11 cellular contexts compared by ENCODE assay signal in the genomic region with DNA sequence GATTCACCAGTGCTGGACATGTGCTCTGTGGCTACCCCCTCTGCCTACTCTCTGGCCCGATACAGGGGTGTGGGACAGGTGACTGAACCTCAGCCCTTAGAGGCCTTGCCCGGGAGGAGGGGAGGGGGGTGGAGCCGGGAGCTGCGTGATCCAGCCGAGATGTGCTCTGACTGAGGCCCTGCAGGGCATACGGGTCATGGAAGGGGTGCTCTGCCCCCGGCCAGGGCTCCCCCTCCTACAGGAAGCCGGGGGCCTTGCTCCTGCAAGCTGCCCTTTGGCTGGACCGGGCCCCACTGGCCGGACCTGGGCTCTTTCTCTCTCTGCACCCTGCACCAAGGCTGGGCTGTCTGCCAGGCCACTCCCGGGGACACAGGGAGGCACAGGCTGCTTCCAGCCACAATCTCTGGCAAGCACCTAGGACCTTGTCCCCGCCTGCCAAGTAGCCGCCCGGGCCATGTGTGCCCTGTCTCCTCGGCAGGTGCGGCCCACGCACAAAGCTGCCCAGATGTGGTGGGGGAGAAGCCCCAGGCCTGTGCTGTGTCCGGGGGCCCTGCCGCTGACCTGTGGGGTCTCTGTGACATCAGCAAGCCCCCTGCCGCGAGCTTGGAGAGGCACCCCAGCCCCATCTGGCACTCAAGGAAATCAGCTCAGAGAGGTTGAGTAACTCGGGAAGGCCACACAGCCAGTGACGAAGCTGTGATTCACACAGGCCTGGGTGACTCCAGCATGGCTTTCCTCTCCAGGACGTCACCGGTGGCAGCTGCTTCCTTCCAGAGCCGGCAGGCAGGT. TPM values are rescaled to one million over a fixed set of nuclear protein-coding genes. Genes with fewer than 3 reads are reported as not detected.
A peak's percentile ranks its signal among the peaks of the same experiment; 100 is the strongest.
DNase-seq lines count a peak whose midpoint lies in the region; ATAC-seq, FAIRE-seq and TF ChIP-seq lines count a peak whose summit lies in the region.
"Had no signal": no experiment of that assay in that cellular context is flagged by ENCODE, and none has a peak within 500 bp of the region (broad histone marks: within the 10 kb centered on the region; RNA-seq: fewer than 3 reads in every experiment).

No MANE protein-coding gene starts in this region.

- no peak overlapping the region for H3K9ac ChIP-seq in keratinocyte (ENCODE audit: control insufficient read depth, extremely low read depth, insufficient read depth, low read length)

- peaks cover 14% of the 10 kb centered on the region for H3K4me1 Mint-ChIP-seq in stimulated activated naive CD8-positive, alpha-beta T cell treated with anti-CD3 and anti-CD28 coated beads, Interleukin-15, amount 100 ng/mL, for 72 hours
- no peaks in the 10 kb centered on the region for H3K4me1 Mint-ChIP-seq in WTC11
- no peaks in the 10 kb centered on the region for H3K4me1 Mint-ChIP-seq in endothelial cell (ENCODE audit: unreplicated experiment)
- H3K4me1 Mint-ChIP-seq in activated T-cell treated with anti-CD3 and anti-CD28 coated beads, Interleukin-2, amount 50 U/mL, for 4 hours (ENCODE audit: low read depth): no peaks in the 10 kb centered on the region

- dilution Hi-C loops in keratinocyte (cut with MboI; ENCODE audit: extremely low pct_ligation_motif_present, low sequenced_read_pairs): no loop called here

- POLR2A ChIA-PET in WTC11 (lab: Charles Lee): no interaction called here

- FAIRE-seq in keratinocyte (lab: Jason Lieb, UNC): peak; percentile 78

- no peak overlapping the region for H3K27ac ChIP-seq in keratinocyte (ENCODE audit: control insufficient read depth, insufficient read depth, low read length)

- no peaks in the 10 kb centered on the region for H3K36me3 Mint-ChIP-seq in WTC11
- no peaks in the 10 kb centered on the region for H3K36me3 Mint-ChIP-seq in endothelial cell (ENCODE audit: low read depth, unreplicated experiment)
- H3K36me3 Mint-ChIP-seq in activated T-cell treated with anti-CD3 and anti-CD28 coated beads, Interleukin-2, amount 50 U/mL, for 4 hours (ENCODE audit: insufficient read depth): no peaks in the 10 kb centered on the region

- no peak for DNase-seq in stimulated activated naive CD8-positive, alpha-beta T cell treated with anti-CD3 and anti-CD28 coated beads, Interleukin-15, Interleukin-2, amounts not matched to agents 100 U/mL and 50 U/mL, for 24 hours
- no peak for DNase-seq in stimulated activated naive CD8-positive, alpha-beta T cell treated with anti-CD3 and anti-CD28 coated beads, Interleukin-15, amount 100 ng/mL, for 72 hours
- peak; percentile 18 for DNase-seq in WTC11 (ENCODE audit: low spot score)
- no peak for DNase-seq in keratinocyte (ENCODE audit: low read depth, low spot score)
- DNase-seq in NCI-H2171 treated with DMSO at 0.1 percent for 48 hours (lab: John Stamatoyannopoulos, UW): no peak
- DNase-seq in endothelial cell (ENCODE audit: low spot score): no peak
- DNase-seq in activated T-cell treated with anti-CD3 and anti-CD28 coated beads, Interleukin-2, amount 50 U/mL, for 4 hours: no peak
- DNase-seq: activated CD4-positive, alpha-beta T cell treated with anti-CD3 and anti-CD28 coated beads for 1 hour; DND-41; NCI-H524 had no signal

- no peak for TF ChIP-seq CTCF in WTC11 (IDR thresholded peaks at IDR 0.05)
- no peak for TF ChIP-seq CTCF in keratinocyte (optimal IDR thresholded peaks at IDR 0.05 in 1 of 3, IDR thresholded peaks at IDR 0.05 in 1 of 3, conservative IDR thresholded peaks at IDR 0.05 in 1 of 3; ENCODE audit: extremely low read depth in 1 of 3, insufficient read depth in 2 of 3, low read length in 3 of 3)
- TF ChIP-seq CTCF in endothelial cell (IDR thresholded peaks at IDR 0.05; ENCODE audit: unreplicated experiment): no peak

- peak overlapping the region; percentile 22 for H3K4me2 ChIP-seq in keratinocyte (ENCODE audit: control insufficient read depth, extremely low read depth, insufficient read depth, low read depth, low read length)

- H3K27me3 Mint-ChIP-seq in stimulated activated naive CD8-positive, alpha-beta T cell treated with anti-CD3 and anti-CD28 coated beads, Interleukin-15, amount 100 ng/mL, for 72 hours: no peaks in the 10 kb centered on the region
- no peaks in the 10 kb centered on the region for H3K27me3 Mint-ChIP-seq in WTC11 (ENCODE audit: low read depth)
- peaks cover 7% of the 10 kb centered on the region for H3K27me3 Mint-ChIP-seq in endothelial cell (ENCODE audit: unreplicated experiment)
- no peaks in the 10 kb centered on the region for H3K27me3 Mint-ChIP-seq in activated T-cell treated with anti-CD3 and anti-CD28 coated beads, Interleukin-2, amount 50 U/mL, for 4 hours (ENCODE audit: low read depth)

- H3K4me3 ChIP-seq in keratinocyte (ENCODE audit: control insufficient read depth in 2 of 3, extremely low read depth in 1 of 3, insufficient read depth in 2 of 3, low read depth in 1 of 3, low read length in 3 of 3): no peak overlapping the region

- H4K20me1 ChIP-seq in keratinocyte (ENCODE audit: control insufficient read depth, extremely low read depth, insufficient read depth, low read length): no peaks in the 10 kb centered on the region

- H3K79me2 ChIP-seq in keratinocyte (ENCODE audit: control insufficient read depth, insufficient read depth, low read length): no peaks in the 10 kb centered on the region

- H3K9me3 Mint-ChIP-seq in stimulated activated naive CD8-positive, alpha-beta T cell treated with anti-CD3 and anti-CD28 coated beads, Interleukin-15, amount 100 ng/mL, for 72 hours: no peaks in the 10 kb centered on the region
- H3K9me3 Mint-ChIP-seq in WTC11: peaks cover 5% of the 10 kb centered on the region
- no peaks in the 10 kb centered on the region for H3K9me3 Mint-ChIP-seq in endothelial cell (ENCODE audit: unreplicated experiment)
- H3K9me3 Mint-ChIP-seq in activated T-cell treated with anti-CD3 and anti-CD28 coated beads, Interleukin-2, amount 50 U/mL, for 4 hours: no peaks in the 10 kb centered on the region

- no peaks in the 10 kb centered on the region for H3K9me3 ChIP-seq in keratinocyte (ENCODE audit: control insufficient read depth, low read depth, low read length)

- peaks cover 12% of the 10 kb centered on the region for H3K4me1 ChIP-seq in keratinocyte (ENCODE audit: control insufficient read depth, extremely low read depth, insufficient read depth, low read length)

- no peak overlapping the region for H2AFZ ChIP-seq in keratinocyte (ENCODE audit: control insufficient read depth, low read length)

- H3K27ac Mint-ChIP-seq in stimulated activated naive CD8-positive, alpha-beta T cell treated with anti-CD3 and anti-CD28 coated beads, Interleukin-15, amount 100 ng/mL, for 72 hours: no peak overlapping the region
- no peak overlapping the region for H3K27ac Mint-ChIP-seq in WTC11
- H3K27ac Mint-ChIP-seq in endothelial cell (ENCODE audit: unreplicated experiment): no peak overlapping the region

- H3K36me3 ChIP-seq in keratinocyte (ENCODE audit: control insufficient read depth in 2 of 2, extremely low read depth in 1 of 2, insufficient read depth in 2 of 2, low read length in 2 of 2): no peaks in the 10 kb centered on the region

- CTCF ChIA-PET in WTC11 (lab: Charles Lee): interaction anchor here (1.1 to 1.5 kb wide), 4 partner anchors 8 to 19 kb away, joined by 3 to 8 read pairs (median 4); no protein-coding TSS in a partner anchor

- no peaks in the 10 kb centered on the region for H3K27me3 ChIP-seq in keratinocyte (ENCODE audit: control insufficient read depth, extremely low read depth, insufficient read depth, low read length)

- no peaks in the 10 kb centered on the region for H3K9me1 ChIP-seq in keratinocyte (ENCODE audit: control insufficient read depth, extremely low read depth, insufficient read depth, low read length)

- no peak overlapping the region for H3K4me3 Mint-ChIP-seq in stimulated activated naive CD8-positive, alpha-beta T cell treated with anti-CD3 and anti-CD28 coated beads, Interleukin-15, amount 100 ng/mL, for 72 hours
- H3K4me3 Mint-ChIP-seq in WTC11 (no peak overlapping the region), endothelial cell (ENCODE audit: unreplicated experiment) (no peak overlapping the region)
- H3K4me3 Mint-ChIP-seq in activated T-cell treated with anti-CD3 and anti-CD28 coated beads, Interleukin-2, amount 50 U/mL, for 4 hours: no peak overlapping the region

- peak; percentile 42 for ATAC-seq in stimulated activated naive CD8-positive, alpha-beta T cell treated with anti-CD3 and anti-CD28 coated beads, Interleukin-15, Interleukin-2, amounts not matched to agents 100 U/mL and 50 U/mL, for 24 hours
- ATAC-seq in stimulated activated naive CD8-positive, alpha-beta T cell treated with anti-CD3 and anti-CD28 coated beads, Interleukin-15, amount 100 ng/mL, for 72 hours: no peak
- ATAC-seq in WTC11: no peak
- ATAC-seq in GM18907 (IDR thresholded peaks at IDR 0.05; ENCODE audit: unreplicated experiment): no peak
- ATAC-seq in activated T-cell treated with anti-CD3 and anti-CD28 coated beads, Interleukin-2, amount 50 U/mL, for 4 hours: no peak

RNA-seq across cellular contexts. Expression of gene SCNN1D, which starts 1.5 kb away (rescaled TPM):
- total RNA-seq in WTC11 (2021): 4.7 to 8.5 TPM (median 6.4 TPM) in 3 replicates
- 0.08 to 0.32 TPM (median 0.16 TPM) in 3 replicates for polyA plus RNA-seq in keratinocyte
- polyA plus RNA-seq in keratinocyte (2011; ENCODE audit: low read depth): 0.16 TPM
- polyA plus RNA-seq in keratinocyte (2011; cell fraction: cytosol; rRNA removed): 0.04 and 0.05 TPM in 2 replicates
- polyA plus RNA-seq in keratinocyte (2011; cell fraction: nucleus; rRNA removed): 0.94 and 1.3 TPM in 2 replicates
- 0.44 and 0.93 TPM in 2 replicates for polyA plus RNA-seq in keratinocyte (2012; ENCODE audit: low replicate concordance)
- polyA minus RNA-seq in keratinocyte: not detected in 3 replicates
- polyA minus RNA-seq in keratinocyte (2011; cell fraction: cytosol; rRNA and poly(A)+ RNA removed): not detected
- 0.32 and 0.39 TPM in 2 replicates for polyA minus RNA-seq in keratinocyte (2011; cell fraction: nucleus; rRNA and poly(A)+ RNA removed)
- 3.9 TPM for total RNA-seq in endothelial cell (ENCODE audit: unreplicated experiment)
- 1 to 10 TPM; 2.8 to 3.9 (median 3.2) TPM for total RNA-seq in activated T-cell treated with anti-CD3 and anti-CD28 coated beads, Interleukin-2, amount 50 U/mL, for 4 hours

RNA-seq across cellular contexts. Expression of gene UBE2J2, which starts 8.1 kb away (rescaled TPM):
- total RNA-seq in WTC11 (2021): 62.6 to 72.2 TPM (median 65.6 TPM) in 3 replicates
- 18.2 to 37.3 TPM (median 27.0 TPM) in 3 replicates for polyA plus RNA-seq in keratinocyte
- 56.0 TPM for polyA plus RNA-seq in keratinocyte (2011; ENCODE audit: low read depth)
- 30.3 and 35.2 TPM in 2 replicates for polyA plus RNA-seq in keratinocyte (2011; cell fraction: cytosol; rRNA removed)
- polyA plus RNA-seq in keratinocyte (2011; cell fraction: nucleus; rRNA removed): 31.1 and 36.6 TPM in 2 replicates
- 35.9 and 38.4 TPM in 2 replicates for polyA plus RNA-seq in keratinocyte (2012; ENCODE audit: low replicate concordance)
- 4.7 to 17.3 TPM (median 10.2 TPM) in 3 replicates for polyA minus RNA-seq in keratinocyte
- 30.3 TPM for polyA minus RNA-seq in keratinocyte (2011; cell fraction: cytosol; rRNA and poly(A)+ RNA removed)
- 13.8 and 16.6 TPM in 2 replicates for polyA minus RNA-seq in keratinocyte (2011; cell fraction: nucleus; rRNA and poly(A)+ RNA removed)
- total RNA-seq in endothelial cell (ENCODE audit: unreplicated experiment): 71.9 TPM
- 10 to 100 TPM; 89.3 to 93.6 (median 91.2) TPM for total RNA-seq in activated T-cell treated with anti-CD3 and anti-CD28 coated beads, Interleukin-2, amount 50 U/mL, for 4 hours

RNA-seq across cellular contexts. Expression of gene ACAP3, which starts 26.0 kb away (rescaled TPM):
- total RNA-seq in WTC11 (2021) (25.1 to 42.2 TPM (median 30.7 TPM) in 3 replicates), endothelial cell (ENCODE audit: unreplicated experiment) (54.0 TPM)
- polyA plus RNA-seq in keratinocyte: 13.4 to 45.8 TPM (median 17.4 TPM) in 3 replicates
- polyA plus RNA-seq in keratinocyte (2011; ENCODE audit: low read depth): 11.6 TPM
- 6.8 and 11.9 TPM in 2 replicates for polyA plus RNA-seq in keratinocyte (2011; cell fraction: cytosol; rRNA removed)
- polyA plus RNA-seq in keratinocyte (2011; cell fraction: nucleus; rRNA removed): 114 and 161 TPM in 2 replicates
- 23.3 TPM in 2 replicates for polyA plus RNA-seq in keratinocyte (2012; ENCODE audit: low replicate concordance)
- polyA minus RNA-seq in keratinocyte: 19.9 to 32.3 TPM (median 29.2 TPM) in 3 replicates
- 55.4 TPM for polyA minus RNA-seq in keratinocyte (2011; cell fraction: cytosol; rRNA and poly(A)+ RNA removed)
- 47.2 and 52.3 TPM in 2 replicates for polyA minus RNA-seq in keratinocyte (2011; cell fraction: nucleus; rRNA and poly(A)+ RNA removed)
- 10 to 100 TPM; 28.4 to 37.6 (median 30.1) TPM for total RNA-seq in activated T-cell treated with anti-CD3 and anti-CD28 coated beads, Interleukin-2, amount 50 U/mL, for 4 hours

RNA-seq across cellular contexts. Expression of gene PUSL1, which starts 26.7 kb away (rescaled TPM):
- total RNA-seq in WTC11 (2021) (42.5 to 51.5 TPM (median 43.6 TPM) in 3 replicates), endothelial cell (ENCODE audit: unreplicated experiment) (14.0 TPM)
- 11.4 to 20.5 TPM (median 14.9 TPM) in 3 replicates for polyA plus RNA-seq in keratinocyte
- polyA plus RNA-seq in keratinocyte (2011; ENCODE audit: low read depth): 2.0 TPM
- 8.6 and 26.5 TPM in 2 replicates for polyA plus RNA-seq in keratinocyte (2011; cell fraction: cytosol; rRNA removed)
- 12.2 and 16.8 TPM in 2 replicates for polyA plus RNA-seq in keratinocyte (2011; cell fraction: nucleus; rRNA removed)
- 9.1 and 19.4 TPM in 2 replicates for polyA plus RNA-seq in keratinocyte (2012; ENCODE audit: low replicate concordance)
- polyA minus RNA-seq in keratinocyte: 3.8 to 11.5 TPM (median 4.9 TPM) in 3 replicates
- 22.4 TPM for polyA minus RNA-seq in keratinocyte (2011; cell fraction: cytosol; rRNA and poly(A)+ RNA removed)
- polyA minus RNA-seq in keratinocyte (2011; cell fraction: nucleus; rRNA and poly(A)+ RNA removed): 7.5 and 17.3 TPM in 2 replicates
- 10 to 100 TPM; 38.9 to 40.7 (median 39.5) TPM for total RNA-seq in activated T-cell treated with anti-CD3 and anti-CD28 coated beads, Interleukin-2, amount 50 U/mL, for 4 hours

RNA-seq across cellular contexts. Expression of gene C1QTNF12, which starts 35.2 kb away (rescaled TPM):
- total RNA-seq in WTC11 (2021): 8.5 to 10.3 TPM (median 8.5 TPM) in 3 replicates
- 0.15 to 0.46 TPM (median 0.18 TPM) in 3 replicates for polyA plus RNA-seq in keratinocyte
- polyA plus RNA-seq in keratinocyte (2011; ENCODE audit: low read depth): not detected
- 0.14 TPM in 1 of 2 replicates, not detected in the other for polyA plus RNA-seq in keratinocyte (2011; cell fraction: cytosol; rRNA removed)
- polyA plus RNA-seq in keratinocyte (2011; cell fraction: nucleus; rRNA removed): 1.1 and 1.2 TPM in 2 replicates
- 0.26 and 1.9 TPM in 2 replicates for polyA plus RNA-seq in keratinocyte (2012; ENCODE audit: low replicate concordance)
- not detected in 3 replicates for polyA minus RNA-seq in keratinocyte
- polyA minus RNA-seq in keratinocyte (2011; cell fraction: cytosol; rRNA and poly(A)+ RNA removed): not detected
- not detected in 2 replicates for polyA minus RNA-seq in keratinocyte (2011; cell fraction: nucleus; rRNA and poly(A)+ RNA removed)
- 0.69 TPM for total RNA-seq in endothelial cell (ENCODE audit: unreplicated experiment)
- 1 to 10 TPM; 1.6 to 2.2 (median 2.1) TPM for total RNA-seq in activated T-cell treated with anti-CD3 and anti-CD28 coated beads, Interleukin-2, amount 50 U/mL, for 4 hours
